In the genomic region with DNA sequence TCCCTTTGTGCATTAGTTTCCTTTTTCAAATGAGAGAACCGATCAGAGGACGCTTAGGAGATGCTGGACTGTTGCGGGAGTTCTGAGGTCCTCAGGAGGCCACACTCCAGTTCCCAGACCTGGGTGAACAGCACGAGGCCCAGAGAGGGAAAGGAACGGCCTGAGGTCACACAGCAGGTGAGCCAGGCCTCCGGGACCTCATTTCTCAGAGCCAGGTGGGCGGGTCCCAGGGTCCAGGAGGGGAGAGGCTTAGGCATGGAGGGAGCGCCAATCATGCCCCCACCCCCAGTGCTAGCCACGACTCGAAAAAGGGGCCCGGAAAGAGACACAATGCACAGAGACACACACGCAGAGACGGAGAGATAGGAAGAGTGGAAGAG, we compare ENCODE assay signal across 10 cellular contexts. TPM values are rescaled to one million over a fixed set of nuclear protein-coding genes. Genes with fewer than 3 reads are reported as not detected.
DNase-seq lines count a peak whose midpoint lies in the region; TF ChIP-seq lines count a peak whose summit lies in the region.
"Had no signal": no experiment of that assay in that cellular context is flagged by ENCODE, and none has a peak within 500 bp of the region (broad histone marks: within the 10 kb centered on the region; RNA-seq: fewer than 3 reads in every experiment).

No MANE protein-coding gene starts in this region.

- peak overlapping the region; percentile 36 for H3K4me3 Mint-ChIP-seq in activated CD4-positive, alpha-beta T cell treated with anti-CD3 and anti-CD28 coated beads, Interleukin-2, amount 10 ng/mL, durations not matched to agents 24 days and 14 days
- H3K4me3 Mint-ChIP-seq in endodermal cell = peak overlapping the region; percentile 20
- H3K4me3 Mint-ChIP-seq: activated CD4-positive, alpha-beta T cell treated with anti-CD3 and anti-CD28 coated beads for 36 hours had no signal

- H3K36me3 ChIP-seq in endodermal cell (ENCODE audit: control insufficient read depth, insufficient read depth, low read length) (no peaks in the 10 kb centered on the region), smooth muscle cell (ENCODE audit: low read depth) (no peaks in the 10 kb centered on the region), GM23248 (ENCODE audit: low read depth) (no peaks in the 10 kb centered on the region)

- H3K27ac Mint-ChIP-seq in activated CD4-positive, alpha-beta T cell treated with anti-CD3 and anti-CD28 coated beads, Interleukin-2, amount 10 ng/mL, durations not matched to agents 24 days and 14 days = no peak overlapping the region
- no peak overlapping the region for H3K27ac Mint-ChIP-seq in endodermal cell
- H3K27ac Mint-ChIP-seq: activated CD4-positive, alpha-beta T cell treated with anti-CD3 and anti-CD28 coated beads for 36 hours had no signal

- intact Hi-C loops in activated CD4-positive, alpha-beta T cell treated with anti-CD3 and anti-CD28 coated beads, Interleukin-2, amount 10 ng/mL, durations not matched to agents 24 days and 14 days (cut with micrococcal nuclease) = no loop called here

- H3K4me1 Mint-ChIP-seq in activated CD4-positive, alpha-beta T cell treated with anti-CD3 and anti-CD28 coated beads, Interleukin-2, amount 10 ng/mL, durations not matched to agents 24 days and 14 days = peaks cover 18% of the 10 kb centered on the region
- no peaks in the 10 kb centered on the region for H3K4me1 Mint-ChIP-seq in endodermal cell

- H3K9me2 ChIP-seq in GM23248 (ENCODE audit: insufficient read depth) = no peaks in the 10 kb centered on the region

- H3K79me2 ChIP-seq in smooth muscle cell (ENCODE audit: low read depth) (no peaks in the 10 kb centered on the region), GM23248 (ENCODE audit: insufficient read depth) (no peaks in the 10 kb centered on the region)
- H3K79me2 ChIP-seq: parathyroid adenoma had no signal

- H3K4me2 ChIP-seq in smooth muscle cell (peak overlapping the region; percentile 48), GM23248 (ENCODE audit: unreplicated experiment) (no peak overlapping the region)

- H3K4me3 ChIP-seq in endodermal cell (ENCODE audit: low read length) (no peak overlapping the region), smooth muscle cell (no peak overlapping the region), GM23248 (no peak overlapping the region)
- H3K4me3 ChIP-seq: SK-N-MC had no signal

- H3K36me3 Mint-ChIP-seq in activated CD4-positive, alpha-beta T cell treated with anti-CD3 and anti-CD28 coated beads, Interleukin-2, amount 10 ng/mL, durations not matched to agents 24 days and 14 days (ENCODE audit: low read depth) = peaks cover 7% of the 10 kb centered on the region
- peaks cover 2% of the 10 kb centered on the region for H3K36me3 Mint-ChIP-seq in endodermal cell (ENCODE audit: low read depth)

- H3K4me1 ChIP-seq in endodermal cell (ENCODE audit: control insufficient read depth, insufficient read depth, low read length) (no peaks in the 10 kb centered on the region), smooth muscle cell (ENCODE audit: low read depth) (no peaks in the 10 kb centered on the region), GM23248 (ENCODE audit: insufficient read depth) (no peaks in the 10 kb centered on the region)

- peaks cover 40% of the 10 kb centered on the region for H3K27me3 Mint-ChIP-seq in activated CD4-positive, alpha-beta T cell treated with anti-CD3 and anti-CD28 coated beads, Interleukin-2, amount 10 ng/mL, durations not matched to agents 24 days and 14 days
- H3K27me3 Mint-ChIP-seq in endodermal cell (ENCODE audit: insufficient read depth) = peaks cover 74% of the 10 kb centered on the region

- TF ChIP-seq CTCF in endodermal cell (conservative IDR thresholded peaks at IDR 0.05) (no peak), smooth muscle cell (IDR thresholded peaks at IDR 0.05; ENCODE audit: borderline replicate concordance, insufficient read depth, poor library complexity, severe bottlenecking) (no peak)

- peaks cover 73% of the 10 kb centered on the region for H3K27me3 ChIP-seq in endodermal cell (ENCODE audit: control insufficient read depth, insufficient read depth, low read length, poor library complexity, severe bottlenecking)
- peaks cover 52% of the 10 kb centered on the region for H3K27me3 ChIP-seq in smooth muscle cell (ENCODE audit: low read depth)
- peaks cover 25% of the 10 kb centered on the region for H3K27me3 ChIP-seq in GM23248 (replicated peaks; ENCODE audit: insufficient read depth)

- H3K27ac ChIP-seq in endodermal cell (ENCODE audit: low read depth, low read length) = peak overlapping the region; percentile 68
- H3K27ac ChIP-seq in smooth muscle cell (ENCODE audit: low read depth) = no peak overlapping the region
- H3K27ac ChIP-seq in GM23248 = no peak overlapping the region
- H3K27ac ChIP-seq: coronary artery, parathyroid adenoma, SK-N-MC had no signal

- no peaks in the 10 kb centered on the region for H4K20me1 ChIP-seq in smooth muscle cell (ENCODE audit: low read depth)
- no peaks in the 10 kb centered on the region for H4K20me1 ChIP-seq in GM23248 (ENCODE audit: insufficient read depth)

- H3K9ac ChIP-seq in endodermal cell (ENCODE audit: extremely low read depth, low read length, poor library complexity, severe bottlenecking) = no peak overlapping the region
- no peak overlapping the region for H3K9ac ChIP-seq in smooth muscle cell (ENCODE audit: low read depth)
- no peak overlapping the region for H3K9ac ChIP-seq in GM23248
- H3K9ac ChIP-seq: parathyroid adenoma had no signal

- H3K9me3 ChIP-seq in endodermal cell (ENCODE audit: control insufficient read depth, low read length) (no peaks in the 10 kb centered on the region), smooth muscle cell (replicated peaks; ENCODE audit: low read depth) (no peaks in the 10 kb centered on the region), GM23248 (ENCODE audit: low read depth) (no peaks in the 10 kb centered on the region)

- WGBS in endodermal cell (ENCODE audit: insufficient coverage in 1 of 2, insufficient read length in 1 of 2), 2 experiments = 60% methylated on average over 3 to 13 of the region's 13 CpGs
- WGBS in smooth muscle cell (ENCODE audit: low lambda C conversion rate) = 59% methylated on average over 13 of the region's 13 CpGs
- 59 to 68% methylated on average over 8 to 13 of the region's 13 CpGs for WGBS in GM23248 (ENCODE audit: low coverage in 1 of 2, low lambda C conversion rate in 2 of 2, missing lambda C conversion rate in 2 of 2), 2 experiments

- H2AFZ ChIP-seq in smooth muscle cell (ENCODE audit: low read depth) (no peak overlapping the region), GM23248 (no peak overlapping the region)

- no peaks in the 10 kb centered on the region for H3F3A ChIP-seq in smooth muscle cell (ENCODE audit: low read depth)
- H3F3A ChIP-seq in GM23248 (ENCODE audit: insufficient read depth) = no peaks in the 10 kb centered on the region

- DNase-seq in activated CD4-positive, alpha-beta T cell treated with anti-CD3 and anti-CD28 coated beads, Interleukin-2, amount 10 ng/mL, durations not matched to agents 24 days and 14 days = no peak
- DNase-seq in activated CD4-positive, alpha-beta T cell treated with anti-CD3 and anti-CD28 coated beads, Interleukin-2, amount 50 U/mL, for 4 hours = no peak
- no peak for DNase-seq in endodermal cell
- no peak for DNase-seq in smooth muscle cell (lab: John Stamatoyannopoulos, UW; ENCODE audit: unreplicated experiment)
- no peak for DNase-seq in GM23248
- DNase-seq in SIG-M5 treated with dmso at 0.1 percent for 504 hours (lab: John Stamatoyannopoulos, UW; ENCODE audit: unreplicated experiment) = no peak

- H3K9me3 Mint-ChIP-seq in activated CD4-positive, alpha-beta T cell treated with anti-CD3 and anti-CD28 coated beads, Interleukin-2, amount 10 ng/mL, durations not matched to agents 24 days and 14 days = no peaks in the 10 kb centered on the region
- peaks cover 3% of the 10 kb centered on the region for H3K9me3 Mint-ChIP-seq in endodermal cell

- in situ Hi-C loops in GM23248 (cut with MboI) = no loop called here

RNA-seq across cellular contexts. Expression of gene ELAVL3, which starts 1.8 kb away (rescaled TPM):
- total RNA-seq in activated CD4-positive, alpha-beta T cell treated with anti-CD3 and anti-CD28 coated beads, Interleukin-2, amount 10 ng/mL, durations not matched to agents 24 days and 14 days = 0.71 TPM in 1 of 2 replicates, not detected in the other
- total RNA-seq in endodermal cell (under 1 TPM in 1 of 2 donors, not detected in 1; 0.55 TPM), smooth muscle cell (not detected in 2 replicates)
- polyA plus RNA-seq in endodermal cell (2013, experiment 1 of 2) = 42.1 TPM
- polyA plus RNA-seq in endodermal cell (2013, experiment 2 of 2) = 37.5 TPM
- polyA plus RNA-seq in smooth muscle cell (not detected in 2 replicates), GM23248 (2016; fragmentation: Nextera tagmentation; extraction: Ambion mirVana) (not detected in 2 replicates)
- not detected in 2 replicates for total RNA-seq in GM23248 (2014; rRNA removed; shearing (Covaris generic))

RNA-seq across cellular contexts. Expression of gene ZNF653, which starts 26.6 kb away (rescaled TPM):
- total RNA-seq in activated CD4-positive, alpha-beta T cell treated with anti-CD3 and anti-CD28 coated beads, Interleukin-2, amount 10 ng/mL, durations not matched to agents 24 days and 14 days = 20.6 and 21.6 TPM in 2 replicates
- total RNA-seq in endodermal cell (10 to 100 TPM; 12.3 to 12.6 TPM), smooth muscle cell (2.2 and 2.9 TPM in 2 replicates)
- polyA plus RNA-seq in endodermal cell (2013, experiment 1 of 2) = 11.9 TPM
- 10.4 TPM for polyA plus RNA-seq in endodermal cell (2013, experiment 2 of 2)
- polyA plus RNA-seq in smooth muscle cell (5.5 and 10.8 TPM in 2 replicates), GM23248 (2016; fragmentation: Nextera tagmentation; extraction: Ambion mirVana) (1.4 and 2.2 TPM in 2 replicates)
- 3.9 and 4.6 TPM in 2 replicates for total RNA-seq in GM23248 (2014; rRNA removed; shearing (Covaris generic))

RNA-seq across cellular contexts. Expression of gene PRKCSH, which starts 43.6 kb away (rescaled TPM):
- total RNA-seq in activated CD4-positive, alpha-beta T cell treated with anti-CD3 and anti-CD28 coated beads, Interleukin-2, amount 10 ng/mL, durations not matched to agents 24 days and 14 days = 288 TPM in 2 replicates
- 100 to 1,000 TPM; 454 to 459 TPM for total RNA-seq in endodermal cell
- polyA plus RNA-seq in endodermal cell (2013, experiment 1 of 2) = 423 TPM
- 371 TPM for polyA plus RNA-seq in endodermal cell (2013, experiment 2 of 2)
- 25.9 and 47.4 TPM in 2 replicates for total RNA-seq in smooth muscle cell
- 165 and 169 TPM in 2 replicates for polyA plus RNA-seq in smooth muscle cell
- total RNA-seq in GM23248 (2014; rRNA removed; shearing (Covaris generic)) = 118 and 142 TPM in 2 replicates
- 94.1 and 104 TPM in 2 replicates for polyA plus RNA-seq in GM23248 (2016; fragmentation: Nextera tagmentation; extraction: Ambion mirVana)

RNA-seq across cellular contexts. Expression of gene ODAD3, which starts 44.2 kb away (rescaled TPM):
- 0.12 and 0.24 TPM in 2 replicates for total RNA-seq in activated CD4-positive, alpha-beta T cell treated with anti-CD3 and anti-CD28 coated beads, Interleukin-2, amount 10 ng/mL, durations not matched to agents 24 days and 14 days
- total RNA-seq in endodermal cell = 1 to 10 TPM in 1 of 2 donors, under 1 TPM in 1; 0.88 to 2.4 TPM
- polyA plus RNA-seq in endodermal cell (2013, experiment 1 of 2) = 1.5 TPM
- polyA plus RNA-seq in endodermal cell (2013, experiment 2 of 2) = 1.9 TPM
- total RNA-seq in smooth muscle cell = 1.0 TPM in 1 of 2 replicates, not detected in the other
- 3.8 and 5.1 TPM in 2 replicates for polyA plus RNA-seq in smooth muscle cell
- total RNA-seq in GM23248 (2014; rRNA removed; shearing (Covaris generic)) = 0.54 TPM in 1 of 2 replicates, not detected in the other
- 0.44 and 0.95 TPM in 2 replicates for polyA plus RNA-seq in GM23248 (2016; fragmentation: Nextera tagmentation; extraction: Ambion mirVana)

RNA-seq across cellular contexts. Expression of gene ECSIT, which starts 49.9 kb away (rescaled TPM):
- total RNA-seq in activated CD4-positive, alpha-beta T cell treated with anti-CD3 and anti-CD28 coated beads, Interleukin-2, amount 10 ng/mL, durations not matched to agents 24 days and 14 days = 39.7 and 41.6 TPM in 2 replicates
- 10 to 100 TPM; 24.7 to 26.2 TPM for total RNA-seq in endodermal cell
- polyA plus RNA-seq in endodermal cell (2013, experiment 1 of 2) = 39.6 TPM
- 30.5 TPM for polyA plus RNA-seq in endodermal cell (2013, experiment 2 of 2)
- 20.7 and 21.1 TPM in 2 replicates for total RNA-seq in smooth muscle cell
- polyA plus RNA-seq in smooth muscle cell = 32.1 and 34.1 TPM in 2 replicates
- 28.0 and 35.2 TPM in 2 replicates for total RNA-seq in GM23248 (2014; rRNA removed; shearing (Covaris generic))
- polyA plus RNA-seq in GM23248 (2016; fragmentation: Nextera tagmentation; extraction: Ambion mirVana) = 17.1 and 20.5 TPM in 2 replicates
